ENCODE assay signal across 31 cellular contexts in the genomic region with DNA sequence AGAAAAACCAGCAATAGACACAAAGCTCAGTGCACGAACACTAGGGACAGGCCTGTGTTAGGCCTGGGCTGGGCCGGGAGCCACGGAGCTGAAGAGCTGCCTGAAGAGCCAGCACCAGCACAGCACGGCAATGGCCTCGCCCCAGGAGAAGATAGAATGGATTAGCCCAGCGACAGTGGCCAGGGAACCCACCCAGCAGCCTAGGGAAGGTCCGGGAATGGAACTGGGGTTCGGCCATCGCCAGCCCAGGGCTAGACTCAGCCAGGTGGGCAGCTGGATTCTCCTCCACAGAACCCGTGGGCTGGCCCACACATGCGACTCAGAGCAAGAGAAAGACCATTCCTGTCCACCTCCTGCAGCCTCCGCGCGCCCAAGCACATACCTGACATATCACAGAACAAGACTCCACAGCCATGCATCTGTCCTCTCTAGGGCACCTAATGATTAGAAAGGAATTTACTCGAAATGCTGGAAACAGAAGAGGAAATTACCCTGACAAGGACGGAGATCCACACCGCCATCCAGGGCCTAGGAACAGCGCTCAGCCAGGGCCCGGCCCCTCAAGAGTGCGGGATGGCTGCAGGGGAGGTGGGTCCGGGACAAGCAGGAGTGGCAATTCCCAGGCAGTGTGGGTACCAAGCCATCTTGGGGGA.
"Had no signal": no experiment of that assay in that cellular context is flagged by ENCODE, and none has a peak within 500 bp of the region (broad histone marks: within the 10 kb centered on the region; RNA-seq: fewer than 3 reads in every experiment).

No MANE protein-coding gene starts in this region.

- H3K27me3 ChIP-seq: adrenal gland, body of pancreas, foreskin keratinocyte, gastrocnemius medialis had no signal

- H3K9me3 ChIP-seq: adrenal gland, body of pancreas, esophagus muscularis mucosa, gastrocnemius medialis had no signal

- DNase-seq: activated B cell treated with CpG ODN at 0.5 μM for 24 hours; activated CD4-positive, alpha-beta memory T cell treated with anti-CD3 and anti-CD28 coated beads for 36 hours; activated CD4-positive, alpha-beta T cell treated with anti-CD3 and anti-CD28 coated beads for 48 hours; activated CD8-positive, alpha-beta memory T cell treated with anti-CD3 and anti-CD28 coated beads, Interleukin-2, amount 10 ng/mL, durations not matched to agents 7 days and 5 days; activated CD8-positive, alpha-beta memory T cell treated with anti-CD3 and anti-CD28 coated beads, Interleukin-2, amount 50 U/mL, for 4 hours; activated CD8-positive, alpha-beta T cell treated with anti-CD3 and anti-CD28 coated beads, Interleukin-2, amount 10 ng/mL, durations not matched to agents 7 days and 5 days; activated gamma-delta T cell; activated naive CD4-positive, alpha-beta T cell treated with Interleukin-2 at 50 U/mL for 16 hours; activated naive CD8-positive, alpha-beta T cell treated with anti-CD3 and anti-CD28 coated beads for 36 hours; activated naive CD8-positive, alpha-beta T cell treated with anti-CD3 and anti-CD28 coated beads, Interleukin-2, amount 50 U/mL, for 24 hours; activated T-cell treated with anti-CD3 and anti-CD28 coated beads, Interleukin-2, amount 50 U/mL, for 1 hour; activated T-cell treated with anti-CD3 and anti-CD28 coated beads, Interleukin-2, amount 50 U/mL, for 48 hours; amygdala; body of pancreas; caudate nucleus; cortex of kidney; dermis blood vessel endothelial cell; effector CD4-positive, alpha-beta T cell; effector memory CD8-positive, alpha-beta T cell; erythroblast; foreskin keratinocyte; gastrocnemius medialis; glutamatergic neuron; T-helper 1 cell; T-helper 17 cell; T1000; WERI-Rb-1 had no signal

- H3K36me3 ChIP-seq: adrenal gland, esophagus muscularis mucosa, gastrocnemius medialis, WERI-Rb-1 had no signal

- H3K4me3 ChIP-seq: adrenal gland, body of pancreas, esophagus muscularis mucosa, gastrocnemius medialis had no signal

- H3K4me1 ChIP-seq: esophagus muscularis mucosa, foreskin keratinocyte, gastrocnemius medialis had no signal

- FAIRE-seq: colon had no signal

- ATAC-seq: activated CD4-positive, CD25-positive, alpha-beta regulatory T cell treated with anti-CD3 and anti-CD28 coated beads, Interleukin-2, amount 50 U/mL, for 24 hours; activated CD8-positive, alpha-beta memory T cell treated with anti-CD3 and anti-CD28 coated beads, Interleukin-2, amount 10 ng/mL, durations not matched to agents 7 days and 5 days; activated CD8-positive, alpha-beta T cell treated with anti-CD3 and anti-CD28 coated beads, Interleukin-2, amount 10 ng/mL, durations not matched to agents 7 days and 5 days; activated naive CD8-positive, alpha-beta T cell treated with anti-CD3 and anti-CD28 coated beads, Interleukin-2, amount 50 U/mL, for 24 hours; body of pancreas; effector memory CD8-positive, alpha-beta T cell; foreskin keratinocyte; gastrocnemius medialis; T-helper 17 cell had no signal

- H3K27ac ChIP-seq: adrenal gland, body of pancreas, esophagus muscularis mucosa, foreskin keratinocyte, gastrocnemius medialis, WERI-Rb-1 had no signal
